ENCODE assay signal across 11 cellular contexts in genomic region chr6:107418118-107418517, GRCh38. TPM values are rescaled to one million over a fixed set of nuclear protein-coding genes. Genes with fewer than 3 reads are reported as not detected.
A peak's percentile ranks its signal among the peaks of the same experiment; 100 is the strongest.
DNase-seq lines count a peak whose midpoint lies in the region; ATAC-seq and TF ChIP-seq lines count a peak whose summit lies in the region.
"Had no signal": no experiment of that assay in that cellular context is flagged by ENCODE, and none has a peak within 500 bp of the region (broad histone marks: within the 10 kb centered on the region; RNA-seq: fewer than 3 reads in every experiment).

No MANE protein-coding gene starts in this region.

- no peak overlapping the region for H3K4me3 ChIP-seq in breast epithelium
- no peak overlapping the region for H3K4me3 ChIP-seq in upper lobe of right lung
- no peak overlapping the region for H3K4me3 ChIP-seq in dorsolateral prefrontal cortex
- H3K4me3 ChIP-seq in lower leg skin (ENCODE audit: low read depth, poor library complexity, severe bottlenecking) = no peak overlapping the region
- H3K4me3 ChIP-seq: left ventricle myocardium inferior had no signal

- H3K36me3 ChIP-seq in breast epithelium (no peaks in the 10 kb centered on the region), upper lobe of right lung (no peaks in the 10 kb centered on the region)
- H3K36me3 ChIP-seq: left ventricle myocardium inferior had no signal

- TF ChIP-seq CTCF in MCF 10A (IDR thresholded peaks at IDR 0.05; ENCODE audit: unreplicated experiment) = peak; percentile 13
- TF ChIP-seq CTCF in breast epithelium (IDR thresholded peaks at IDR 0.05) = no peak
- peak; percentile 16 for TF ChIP-seq CTCF in endothelial cell (IDR thresholded peaks at IDR 0.05; ENCODE audit: unreplicated experiment)
- TF ChIP-seq CTCF in upper lobe of right lung (IDR thresholded peaks at IDR 0.05) = peak; percentile 12
- TF ChIP-seq CTCF in dorsolateral prefrontal cortex (IDR thresholded peaks at IDR 0.05 in 54 of 56, conservative IDR thresholded peaks at IDR 0.05 in 2 of 56; ENCODE audit: low read depth in 1 of 56, partially characterized antibody in 56 of 56) = no peak
- TF ChIP-seq CTCF in lower leg skin (IDR thresholded peaks at IDR 0.05) = no peak

- H3K36me3 Mint-ChIP-seq in MCF 10A (ENCODE audit: insufficient read depth, unreplicated experiment) = no peaks in the 10 kb centered on the region
- H3K36me3 Mint-ChIP-seq in endothelial cell (ENCODE audit: low read depth, unreplicated experiment) = no peaks in the 10 kb centered on the region

- intact Hi-C loops in MCF 10A (cut with micrococcal nuclease) (no loop called here), breast epithelium (cut with DNase I; ENCODE audit: low total_unique reads) (no loop called here), upper lobe of right lung (cut with DNase I) (no loop called here), dorsolateral prefrontal cortex (cut with DNase I) (no loop called here), lower leg skin (cut with DNase I; ENCODE audit: low total_unique reads) (no loop called here)

- H3K27ac Mint-ChIP-seq in MCF 10A (ENCODE audit: low read depth, unreplicated experiment) (no peak overlapping the region), endothelial cell (ENCODE audit: unreplicated experiment) (no peak overlapping the region)

- H3K4me1 ChIP-seq in breast epithelium (no peaks in the 10 kb centered on the region), upper lobe of right lung (peaks cover 11% of the 10 kb centered on the region)

- POLR2A ChIA-PET in MCF 10A (lab: Yijun Ruan, JAX) = interaction anchor here (0.6 kb wide), 1 partner anchor 966 kb away, joined by 3 read pairs; no protein-coding TSS in a partner anchor

- H3K9me3 ChIP-seq in breast epithelium (no peaks in the 10 kb centered on the region), upper lobe of right lung (no peaks in the 10 kb centered on the region)
- H3K9me3 ChIP-seq: left ventricle myocardium inferior had no signal

- H3K27me3 Mint-ChIP-seq in MCF 10A (ENCODE audit: insufficient read depth, unreplicated experiment) (no peaks in the 10 kb centered on the region), endothelial cell (ENCODE audit: unreplicated experiment) (no peaks in the 10 kb centered on the region)
- H3K27me3 Mint-ChIP-seq: activated naive CD8-positive, alpha-beta T cell treated with anti-CD3 and anti-CD28 coated beads, Interleukin-2, amount 10 ng/mL, durations not matched to agents 7 days and 5 days; CD4-positive, CD25-positive, alpha-beta regulatory T cell had no signal

- H3K4me1 Mint-ChIP-seq in MCF 10A (ENCODE audit: insufficient read depth, unreplicated experiment) = no peaks in the 10 kb centered on the region
- no peaks in the 10 kb centered on the region for H3K4me1 Mint-ChIP-seq in endothelial cell (ENCODE audit: unreplicated experiment)

- no peak overlapping the region for H3K4me3 Mint-ChIP-seq in MCF 10A (ENCODE audit: unreplicated experiment)
- no peak overlapping the region for H3K4me3 Mint-ChIP-seq in endothelial cell (ENCODE audit: unreplicated experiment)
- H3K4me3 Mint-ChIP-seq: activated naive CD8-positive, alpha-beta T cell treated with anti-CD3 and anti-CD28 coated beads, Interleukin-2, amount 10 ng/mL, durations not matched to agents 7 days and 5 days; CD4-positive, CD25-positive, alpha-beta regulatory T cell had no signal

- H3K27ac ChIP-seq in breast epithelium = no peak overlapping the region
- no peak overlapping the region for H3K27ac ChIP-seq in upper lobe of right lung
- H3K27ac ChIP-seq in dorsolateral prefrontal cortex = no peak overlapping the region
- H3K27ac ChIP-seq: left ventricle myocardium inferior had no signal

- BruUV-seq in MCF 10A (replicated peaks; lab: Mats Ljungman, UMichigan) = no TSS peak

- CTCF ChIA-PET in MCF 10A (lab: Yijun Ruan, JAX) = interaction anchor here (0.6 kb wide), 1 partner anchor 477 kb away, joined by 4 read pairs; no protein-coding TSS in a partner anchor

- 100% methylated on average over 1 of the region's 1 CpG for WGBS in lower leg skin, 2 donors

- H3K9me3 Mint-ChIP-seq in MCF 10A (ENCODE audit: unreplicated experiment) = no peaks in the 10 kb centered on the region
- H3K9me3 Mint-ChIP-seq in endothelial cell (ENCODE audit: unreplicated experiment) = no peaks in the 10 kb centered on the region

- DNase-seq in MCF 10A (ENCODE audit: unreplicated experiment) = peak; percentile 25
- DNase-seq in breast epithelium (ENCODE audit: low spot score in 2 of 2) = no peak
- peak; percentile 2 for DNase-seq in NCI-H82 treated with DMSO at 0.1 percent for 48 hours (lab: John Stamatoyannopoulos, UW; ENCODE audit: unreplicated experiment)
- DNase-seq in endothelial cell (ENCODE audit: low spot score) = no peak
- DNase-seq in upper lobe of right lung = no peak
- DNase-seq in dorsolateral prefrontal cortex = no peak
- no peak for DNase-seq in lower leg skin (ENCODE audit: low spot score in 2 of 2)
- DNase-seq: activated naive CD8-positive, alpha-beta T cell treated with anti-CD3 and anti-CD28 coated beads, Interleukin-2, amount 10 ng/mL, durations not matched to agents 7 days and 5 days; left ventricle myocardium inferior had no signal

- ATAC-seq in upper lobe of right lung (peak; percentile 37), HG03108 (IDR thresholded peaks at IDR 0.05; ENCODE audit: unreplicated experiment) (no peak)

- no peak for TF ChIP-seq POLR2A in breast epithelium (IDR thresholded peaks at IDR 0.05)
- no peak for TF ChIP-seq POLR2A in lower leg skin (IDR thresholded peaks at IDR 0.05)

- H3K27me3 ChIP-seq in breast epithelium (no peaks in the 10 kb centered on the region), upper lobe of right lung (no peaks in the 10 kb centered on the region), dorsolateral prefrontal cortex (no peaks in the 10 kb centered on the region)

RNA-seq across cellular contexts. Expression of gene PDSS2, which starts 41.2 kb away (rescaled TPM):
- total RNA-seq in MCF 10A (2022) = 10.2 and 11.1 TPM in 2 replicates
- 10 to 100 TPM in 2 of 3 donors, 1 to 10 TPM in 1; 6.9 to 13.5 (median 11.1) TPM for total RNA-seq in breast epithelium
- 7.9 TPM for total RNA-seq in endothelial cell (ENCODE audit: unreplicated experiment)
- total RNA-seq in upper lobe of right lung = 16.2 TPM
- 10 to 100 TPM in 49 of 120 experiments, 1 to 10 TPM in 71; 6.3 to 14.5 (median 9.7) TPM for total RNA-seq in dorsolateral prefrontal cortex
- total RNA-seq in lower leg skin = 10 to 100 TPM in 3 of 4 donors, 1 to 10 TPM in 1; 6.9 to 14.8 (median 11.4) TPM

Comparison
In these comparisons a context has a peak if more than half of its experiments do, and no peak if none do; other contexts are left out.
1. DNase-seq: peak in MCF 10A (single experiment) and NCI-H82 treated with DMSO at 0.1 percent for 48 hours (single experiment); none in breast epithelium (0 of 2), endothelial cell (single experiment), upper lobe of right lung (single experiment), dorsolateral prefrontal cortex (0 of 10) and lower leg skin (0 of 2).
2. CTCF ChIP-seq: peak in MCF 10A (single experiment), endothelial cell (single experiment) and upper lobe of right lung (single experiment); none in breast epithelium (0 of 3), dorsolateral prefrontal cortex (0 of 56) and lower leg skin (0 of 3).